12 cellular contexts compared by ENCODE assay signal in the genomic region with DNA sequence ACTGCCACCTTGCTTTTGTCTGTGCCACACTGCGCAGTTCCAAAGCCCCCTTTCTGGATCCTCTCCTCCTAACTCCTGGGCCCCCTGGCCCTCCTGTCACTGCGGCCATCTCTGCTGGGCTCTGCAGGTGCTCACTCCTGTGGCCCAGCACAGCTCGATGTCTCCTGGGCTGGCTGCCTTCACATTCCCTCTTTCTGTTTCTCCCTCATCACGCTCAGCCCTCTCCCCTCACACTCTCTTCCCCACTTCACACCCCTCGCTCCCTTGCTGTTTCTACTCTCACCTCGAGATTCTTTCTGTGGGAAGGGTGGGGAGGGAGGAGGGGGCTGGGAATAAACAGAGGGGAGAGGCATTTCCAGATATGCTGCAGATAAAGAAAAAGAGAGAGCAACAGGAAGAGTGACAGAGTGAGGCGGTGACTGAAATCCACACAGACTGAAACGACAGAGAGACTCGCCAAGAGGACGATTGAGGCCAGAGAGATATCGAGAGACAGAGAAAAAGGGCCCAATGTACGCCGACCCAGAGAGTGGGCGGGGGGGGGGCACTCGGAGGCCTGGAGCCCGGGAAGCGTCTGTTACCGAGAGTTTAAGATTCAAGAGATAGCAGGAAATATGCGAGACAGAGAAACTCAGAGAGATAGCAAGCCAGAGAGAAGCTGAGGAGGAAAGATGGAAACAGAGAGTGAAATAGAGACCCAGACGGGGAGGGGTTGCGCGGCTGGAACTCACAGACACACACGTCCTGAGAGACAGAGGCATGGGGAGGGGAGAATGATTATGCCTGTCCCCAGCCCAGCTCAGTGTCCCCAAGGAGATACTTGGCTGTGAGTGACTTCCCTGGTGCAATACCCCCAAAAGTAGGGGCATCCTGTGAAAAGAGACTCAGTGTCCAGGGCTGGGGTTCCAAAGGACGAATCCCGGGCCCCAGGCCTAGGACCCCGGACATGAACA. TPM values are rescaled to one million over a fixed set of nuclear protein-coding genes. Genes with fewer than 3 reads are reported as not detected.
DNase-seq lines count a peak whose midpoint lies in the region; ATAC-seq and TF ChIP-seq lines count a peak whose summit lies in the region.
"Had no signal": no experiment of that assay in that cellular context is flagged by ENCODE, and none has a peak within 500 bp of the region (broad histone marks: within the 10 kb centered on the region; RNA-seq: fewer than 3 reads in every experiment).

No MANE protein-coding gene starts in this region.

- intact Hi-C loops in left lung (cut with DNase I): no loop called here

- peaks cover 10% of the 10 kb centered on the region for H3K4me1 Mint-ChIP-seq in activated T-cell treated with anti-CD3 and anti-CD28 coated beads, Interleukin-2, amount 50 U/mL, for 24 hours (ENCODE audit: low read depth)
- peaks cover 8% of the 10 kb centered on the region for H3K4me1 Mint-ChIP-seq in activated CD8-positive, alpha-beta T cell treated with anti-CD3 and anti-CD28 coated beads, Interleukin-2, amount 10 ng/mL, durations not matched to agents 7 days and 5 days (ENCODE audit: low read depth)
- H3K4me1 Mint-ChIP-seq in stimulated activated naive B cell treated with anti-CD40 and anti-IgM and Interleukin-4, amounts not matched to agents 10 μg/mL and 1 μg/mL and 100 μg/mL, for 72 hours: peaks cover 18 to 23% of the 10 kb centered on the region in 2 donors

- H3K27ac Mint-ChIP-seq in activated T-cell treated with anti-CD3 and anti-CD28 coated beads, Interleukin-2, amount 50 U/mL, for 24 hours: peak overlapping the region; percentile 56
- peak overlapping the region; percentile 56 for H3K27ac Mint-ChIP-seq in activated CD8-positive, alpha-beta T cell treated with anti-CD3 and anti-CD28 coated beads, Interleukin-2, amount 10 ng/mL, durations not matched to agents 7 days and 5 days
- H3K27ac Mint-ChIP-seq in stimulated activated naive B cell treated with anti-CD40 and anti-IgM and Interleukin-4, amounts not matched to agents 10 μg/mL and 1 μg/mL and 100 μg/mL, for 72 hours: peak overlapping the region; percentile 15

- no peaks in the 10 kb centered on the region for H3K36me3 Mint-ChIP-seq in activated T-cell treated with anti-CD3 and anti-CD28 coated beads, Interleukin-2, amount 50 U/mL, for 24 hours (ENCODE audit: low read depth)
- no peaks in the 10 kb centered on the region for H3K36me3 Mint-ChIP-seq in activated CD8-positive, alpha-beta T cell treated with anti-CD3 and anti-CD28 coated beads, Interleukin-2, amount 10 ng/mL, durations not matched to agents 7 days and 5 days (ENCODE audit: low read depth)
- H3K36me3 Mint-ChIP-seq in stimulated activated naive B cell treated with anti-CD40 and anti-IgM and Interleukin-4, amounts not matched to agents 10 μg/mL and 1 μg/mL and 100 μg/mL, for 72 hours: no peaks in the 10 kb centered on the region

- ATAC-seq in activated CD8-positive, alpha-beta T cell treated with anti-CD3 and anti-CD28 coated beads, Interleukin-2, amount 10 ng/mL, durations not matched to agents 7 days and 5 days: peak; percentile 15
- ATAC-seq in left lung (peak; percentile 15), HG03097 (IDR thresholded peaks at IDR 0.05; ENCODE audit: low FRiP score, unreplicated experiment) (no peak)
- ATAC-seq in stimulated activated naive B cell treated with anti-CD40 and anti-IgM and Interleukin-4, amounts not matched to agents 10 μg/mL and 1 μg/mL and 100 μg/mL, for 72 hours (replicated peaks): peak in 1 of 2 donors; percentile 25

- TF ChIP-seq CTCF in left lung (IDR thresholded peaks at IDR 0.05): no peak

- peaks cover 10% of the 10 kb centered on the region for H3K27me3 Mint-ChIP-seq in activated T-cell treated with anti-CD3 and anti-CD28 coated beads, Interleukin-2, amount 50 U/mL, for 24 hours
- peaks cover 22% of the 10 kb centered on the region for H3K27me3 Mint-ChIP-seq in activated CD8-positive, alpha-beta T cell treated with anti-CD3 and anti-CD28 coated beads, Interleukin-2, amount 10 ng/mL, durations not matched to agents 7 days and 5 days (ENCODE audit: low read depth)
- H3K27me3 Mint-ChIP-seq in stimulated activated naive B cell treated with anti-CD40 and anti-IgM and Interleukin-4, amounts not matched to agents 10 μg/mL and 1 μg/mL and 100 μg/mL, for 72 hours: peaks cover 20 to 25% of the 10 kb centered on the region in 2 donors

- peak overlapping the region; percentile 45 for H3K4me3 Mint-ChIP-seq in activated T-cell treated with anti-CD3 and anti-CD28 coated beads, Interleukin-2, amount 50 U/mL, for 24 hours
- H3K4me3 Mint-ChIP-seq in activated CD8-positive, alpha-beta T cell treated with anti-CD3 and anti-CD28 coated beads, Interleukin-2, amount 10 ng/mL, durations not matched to agents 7 days and 5 days: no peak overlapping the region
- peak overlapping the region; percentile 27 to 46 for H3K4me3 Mint-ChIP-seq in stimulated activated naive B cell treated with anti-CD40 and anti-IgM and Interleukin-4, amounts not matched to agents 10 μg/mL and 1 μg/mL and 100 μg/mL, for 72 hours

- peaks cover 2 to 95% of the 10 kb centered on the region in 2 donors for H3K4me1 ChIP-seq in left lung

- H3K27me3 ChIP-seq in left lung: no peaks in the 10 kb centered on the region
- H3K27me3 ChIP-seq: thyroid gland had no signal

- peak overlapping the region; percentile 9 to 59 for H3K4me3 ChIP-seq in left lung
- H3K4me3 ChIP-seq: thyroid gland had no signal

- no peaks in the 10 kb centered on the region for H3K9me3 Mint-ChIP-seq in activated T-cell treated with anti-CD3 and anti-CD28 coated beads, Interleukin-2, amount 50 U/mL, for 24 hours
- no peaks in the 10 kb centered on the region for H3K9me3 Mint-ChIP-seq in activated CD8-positive, alpha-beta T cell treated with anti-CD3 and anti-CD28 coated beads, Interleukin-2, amount 10 ng/mL, durations not matched to agents 7 days and 5 days (ENCODE audit: insufficient read depth)
- H3K9me3 Mint-ChIP-seq in stimulated activated naive B cell treated with anti-CD40 and anti-IgM and Interleukin-4, amounts not matched to agents 10 μg/mL and 1 μg/mL and 100 μg/mL, for 72 hours: no peaks in the 10 kb centered on the region

- H3K36me3 ChIP-seq in left lung: peaks cover 0 to 35% of the 10 kb centered on the region in 2 donors
- H3K36me3 ChIP-seq: thyroid gland had no signal

- H3K27ac ChIP-seq in left lung: peak overlapping the region; percentile 64 to 92
- H3K27ac ChIP-seq: thyroid gland had no signal

- no peak for DNase-seq in activated T-cell treated with anti-CD3 and anti-CD28 coated beads, Interleukin-2, amount 50 U/mL, for 24 hours
- no peak for DNase-seq in activated T-cell treated with anti-CD3 and anti-CD28 coated beads, Interleukin-2, amount 50 U/mL, for 1 hour
- DNase-seq in activated CD8-positive, alpha-beta T cell treated with anti-CD3 and anti-CD28 coated beads, Interleukin-2, amount 10 ng/mL, durations not matched to agents 7 days and 5 days: no peak
- DNase-seq in left lung: peak in 1 of 2 donors; percentile 56
- DNase-seq in stimulated activated naive B cell treated with anti-CD40 and anti-IgM and Interleukin-4, amounts not matched to agents 10 μg/mL and 1 μg/mL and 100 μg/mL, for 72 hours: no peak
- DNase-seq in 8988T: no peak
- no peak for DNase-seq in activated CD8-positive, alpha-beta memory T cell treated with anti-CD3 and anti-CD28 coated beads, Interleukin-2, amount 50 U/mL, for 4 hours
- DNase-seq: GOT3; NCI-H524; stimulated activated CD4-positive, alpha-beta T cell treated with anti-CD3 and anti-CD28 coated beads, Interleukin-2, amount 100 ng/mL, for 48 hours; thyroid gland had no signal

- H3K9me3 ChIP-seq in left lung: no peaks in the 10 kb centered on the region
- H3K9me3 ChIP-seq: thyroid gland had no signal

- CTCF ChIA-PET in activated CD8-positive, alpha-beta T cell treated with anti-CD3 and anti-CD28 coated beads, Interleukin-2, amount 10 ng/mL, durations not matched to agents 7 days and 5 days (lab: Charles Lee): no interaction called here

- POLR2A ChIA-PET in activated CD8-positive, alpha-beta T cell treated with anti-CD3 and anti-CD28 coated beads, Interleukin-2, amount 10 ng/mL, durations not matched to agents 7 days and 5 days (lab: Charles Lee): no interaction called here

RNA-seq across cellular contexts. Expression of gene CSF3R, which starts 0.7 kb away (rescaled TPM):
- total RNA-seq in activated CD8-positive, alpha-beta T cell treated with anti-CD3 and anti-CD28 coated beads, Interleukin-2, amount 10 ng/mL, durations not matched to agents 7 days and 5 days: under 1 TPM in 1 of 2 experiments, not detected in 1; 0.05 TPM
- 100 to 1,000 TPM in 1 of 2 donors, 10 to 100 TPM in 1; 63.8 to 334 TPM for total RNA-seq in left lung

RNA-seq across cellular contexts. Expression of gene MRPS15, which starts 17.9 kb away (rescaled TPM):
- total RNA-seq in activated CD8-positive, alpha-beta T cell treated with anti-CD3 and anti-CD28 coated beads, Interleukin-2, amount 10 ng/mL, durations not matched to agents 7 days and 5 days: 100 to 1,000 TPM; 115 TPM
- total RNA-seq in left lung: 10 to 100 TPM; 62.7 to 84.2 TPM

RNA-seq across cellular contexts. Expression of gene OSCP1, which starts 31.8 kb away (rescaled TPM):
- 1 to 10 TPM in 1 of 2 experiments, under 1 TPM in 1; 0.66 to 1.9 TPM for total RNA-seq in activated CD8-positive, alpha-beta T cell treated with anti-CD3 and anti-CD28 coated beads, Interleukin-2, amount 10 ng/mL, durations not matched to agents 7 days and 5 days
- total RNA-seq in left lung: 10 to 100 TPM in 1 of 2 donors, 1 to 10 TPM in 1; 9.3 to 10.4 TPM

Comparison
In these comparisons a context has a peak if more than half of its experiments do, and no peak if none do; other contexts are left out.
1. RNA of gene CSF3R, which starts 0.7 kb away (total RNA-seq): 63.8 to 334 TPM in left lung; 0.05 TPM in activated CD8-positive, alpha-beta T cell treated with anti-CD3 and anti-CD28 coated beads, Interleukin-2, amount 10 ng/mL, durations not matched to agents 7 days and 5 days; every median in the first group is over 10 times any median in the second.
2. Peak in every context shown above with its lines, with median percentiles within 50 percentile points of each other: H3K27ac Mint-ChIP-seq.